ENCODE assay signal across 17 cellular contexts in the genomic region with DNA sequence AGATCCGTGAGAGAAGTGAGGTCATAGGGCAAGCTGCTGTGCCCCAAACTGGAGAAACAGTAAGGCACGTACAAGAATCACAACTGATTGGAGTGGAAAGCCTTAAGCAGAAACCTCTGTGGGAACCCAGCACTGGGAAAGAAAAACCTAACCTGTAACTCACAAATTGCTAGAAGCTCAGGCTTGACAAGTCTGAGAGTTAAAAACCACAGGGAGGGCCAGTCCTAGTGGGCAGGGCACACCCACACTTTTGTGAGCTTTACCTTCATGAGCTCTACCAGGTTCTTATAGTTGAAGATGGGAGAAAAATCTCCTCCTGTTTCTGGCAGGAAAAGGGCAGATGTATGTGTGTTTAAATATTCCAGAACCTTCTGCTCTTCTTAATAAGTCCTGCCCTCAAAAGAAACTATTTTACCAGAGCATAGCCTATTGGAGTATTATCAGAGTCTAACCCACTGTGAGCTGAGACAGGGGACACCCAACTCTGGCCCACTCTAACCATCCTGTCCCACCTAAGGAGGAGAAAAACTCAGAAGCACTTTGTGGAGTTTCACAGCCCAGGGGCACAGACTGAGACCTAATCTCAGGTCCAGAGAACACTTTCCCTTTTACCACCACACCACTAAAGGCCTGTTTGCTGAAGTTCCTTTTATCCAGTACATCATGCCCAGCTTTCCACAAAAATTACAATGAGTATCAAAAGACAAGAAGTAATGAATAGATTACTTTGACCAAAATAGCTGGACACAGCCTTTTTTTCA.
DNase-seq lines count a peak whose midpoint lies in the region; ATAC-seq, FAIRE-seq and TF ChIP-seq lines count a peak whose summit lies in the region.
"Had no signal": no experiment of that assay in that cellular context is flagged by ENCODE, and none has a peak within 500 bp of the region (broad histone marks: within the 10 kb centered on the region; RNA-seq: fewer than 3 reads in every experiment).

No MANE protein-coding gene starts in this region.

- no peak overlapping the region for H3K14ac ChIP-seq in H1 (ENCODE audit: insufficient read length)

- H2AK5ac ChIP-seq in H1 (ENCODE audit: low read depth, low read length) = no peak overlapping the region

- POLR2A ChIA-PET in H1 (lab: Charles Lee; ENCODE audit: partially characterized antibody) = no interaction called here

- no peaks in the 10 kb centered on the region for H3K27me3 ChIP-seq in H1 (replicated peaks in 1 of 4; ENCODE audit: control insufficient read depth in 3 of 4, extremely low read depth in 1 of 4, insufficient read depth in 3 of 4, low read length in 3 of 4)
- H3K27me3 ChIP-seq: BLaER1 had no signal

- H3K9me3 Mint-ChIP-seq in neural crest cell = peaks cover 9% of the 10 kb centered on the region
- peaks cover 3% of the 10 kb centered on the region for H3K9me3 Mint-ChIP-seq in stimulated activated memory B cell treated with anti-CD40 and anti-IgM and Interleukin-4, amounts not matched to agents 10 μg/mL and 1 μg/mL and 100 μg/mL, for 72 hours

- no peak overlapping the region for H3K4me2 ChIP-seq in H1 (ENCODE audit: insufficient read depth in 1 of 2, low read depth in 2 of 2, low read length in 2 of 2)
- H3K4me2 ChIP-seq: BLaER1 had no signal

- H3K36me3 ChIP-seq in H1 (ENCODE audit: control insufficient read depth in 2 of 4, insufficient read depth in 4 of 4, low read length in 3 of 4) = no peaks in the 10 kb centered on the region
- H3K36me3 ChIP-seq: BLaER1 had no signal

- H4K20me1 ChIP-seq in H1 (replicated peaks in 1 of 2; ENCODE audit: control insufficient read depth in 1 of 2, insufficient read depth in 2 of 2, low read length in 2 of 2) = no peaks in the 10 kb centered on the region
- H4K20me1 ChIP-seq: BLaER1 had no signal

- CTCF ChIA-PET in H1 (lab: Charles Lee; ENCODE audit: partially characterized antibody) = no interaction called here

- no peak overlapping the region for H2BK5ac ChIP-seq in H1 (ENCODE audit: low read depth, low read length)

- WGBS in H1 (ENCODE audit: extremely low coverage in 1 of 2, insufficient coverage in 1 of 2, insufficient read length in 1 of 2, insufficient replicate concordance in 2 of 2, low coverage in 1 of 2, low lambda C conversion rate in 2 of 2, missing lambda C conversion rate in 1 of 2), 2 experiments = 82% methylated on average over 2 of the region's 2 CpGs; no CpG with 5 or more reads in 1 of the 2 experiments

- no peak overlapping the region for H3K9ac ChIP-seq in H1 (replicated peaks in 1 of 4; ENCODE audit: extremely low read depth in 1 of 4, low read depth in 3 of 4, low read length in 3 of 4)
- H3K9ac ChIP-seq: BLaER1 had no signal

- H3K27ac Mint-ChIP-seq in neural crest cell (ENCODE audit: unreplicated experiment) = peak overlapping the region; percentile 15
- H3K27ac Mint-ChIP-seq in stimulated activated memory B cell treated with anti-CD40 and anti-IgM and Interleukin-4, amounts not matched to agents 10 μg/mL and 1 μg/mL and 100 μg/mL, for 72 hours = no peak overlapping the region

- no peak for TF ChIP-seq RAD21 in H1 (IDR thresholded peaks at IDR 0.05 in 1 of 2, conservative IDR thresholded peaks at IDR 0.05 in 1 of 2; ENCODE audit: low read depth in 2 of 2, low read length in 2 of 2)

- no peaks in the 10 kb centered on the region for H3K27me3 Mint-ChIP-seq in neural crest cell (ENCODE audit: low read depth)
- H3K27me3 Mint-ChIP-seq in stimulated activated memory B cell treated with anti-CD40 and anti-IgM and Interleukin-4, amounts not matched to agents 10 μg/mL and 1 μg/mL and 100 μg/mL, for 72 hours = no peaks in the 10 kb centered on the region
- H3K27me3 Mint-ChIP-seq: CD8-positive, alpha-beta memory T cell had no signal

- no peak overlapping the region for H2BK12ac ChIP-seq in H1 (ENCODE audit: low read depth, low read length)

- H3K79me2 ChIP-seq in H1 (ENCODE audit: control insufficient read depth in 1 of 2, insufficient read depth in 2 of 2, low read length in 2 of 2) = no peaks in the 10 kb centered on the region

- no peak for TF ChIP-seq POLR2A in H1 (IDR thresholded peaks at IDR 0.05; ENCODE audit: control extremely low read depth in 1 of 2, low read depth in 2 of 2, low read length in 2 of 2)

- H2BK120ac ChIP-seq in H1 (replicated peaks; ENCODE audit: low read depth, low read length) = no peak overlapping the region

- no peak overlapping the region for H4K5ac ChIP-seq in H1 (ENCODE audit: insufficient read length, low read depth, low read length)

- H2BK15ac ChIP-seq in H1 (ENCODE audit: low read length) = no peak overlapping the region

- H3K4me3 ChIP-seq in H1 (ENCODE audit: extremely low read depth in 1 of 4, insufficient read depth in 2 of 4, low read depth in 3 of 4, low read length in 4 of 4) (no peak overlapping the region), foreskin fibroblast (ENCODE audit: low read depth in 1 of 2, low read length in 2 of 2) (no peak overlapping the region)
- H3K4me3 ChIP-seq: BLaER1 had no signal

- no peaks in the 10 kb centered on the region for H3K4me1 ChIP-seq in H1 (replicated peaks in 1 of 4; ENCODE audit: control insufficient read depth in 3 of 4, insufficient read depth in 4 of 4, low read length in 3 of 4)
- H3K4me1 ChIP-seq: BLaER1, Caco-2 had no signal

- H4K91ac ChIP-seq in H1 (replicated peaks; ENCODE audit: insufficient read length, low read length) = no peak overlapping the region

- no peak overlapping the region for H3K18ac ChIP-seq in H1 (ENCODE audit: extremely low read depth, low read length)

- 0 out of 2 replicates have a peak overlapping the region, but pooled peaks have one; percentile 27 for H2AFZ ChIP-seq in H1 (ENCODE audit: low read length)

- H3K79me1 ChIP-seq in H1 (ENCODE audit: low read depth, low read length) = no peaks in the 10 kb centered on the region

- intact Hi-C loops in Right ventricle myocardium superior (cut with DNase I) = no loop called here
- intact Hi-C loops in cardiac septum (cut with DNase I) = no loop called here

- ATAC-seq in Right ventricle myocardium superior (ENCODE audit: poor library complexity) = peak; percentile 32
- ATAC-seq in stimulated activated memory B cell treated with anti-CD40 and anti-IgM and Interleukin-4, amounts not matched to agents 10 μg/mL and 1 μg/mL and 100 μg/mL, for 72 hours = peak; percentile 31

- no peak overlapping the region for H4K8ac ChIP-seq in H1 (ENCODE audit: extremely low read depth, insufficient read depth, low read length)

- no peak overlapping the region for H3K4ac ChIP-seq in H1 (replicated peaks; ENCODE audit: insufficient read length, low read depth, low read length)

- no peak for TF ChIP-seq EP300 in H1 (IDR thresholded peaks at IDR 0.05; ENCODE audit: borderline replicate concordance in 1 of 2, low read depth in 2 of 2, low read length in 2 of 2)

- no peaks in the 10 kb centered on the region for H3K23me2 ChIP-seq in H1 (ENCODE audit: low read depth, low read length)

- DNase-seq in Right ventricle myocardium superior (no peak), cardiac septum (ENCODE audit: low spot score) (no peak), H1 (ENCODE audit: low read depth in 1 of 2, low spot score in 2 of 2) (no peak), neural crest cell (ENCODE audit: low read depth, low spot score) (no peak), urothelium cell line (ENCODE audit: low spot score) (no peak), foreskin fibroblast (no peak), NCI-H128 (lab: John Stamatoyannopoulos, UW; ENCODE audit: unreplicated experiment) (no peak)
- DNase-seq: 8988T; AML-193; Caco-2; CD8-positive, alpha-beta memory T cell; DND-41; GDM1 had no signal

- TF ChIP-seq CTCF in H1 (IDR thresholded peaks at IDR 0.05; ENCODE audit: control extremely low read depth in 1 of 3, insufficient read depth in 1 of 3, low read depth in 1 of 3, low read length in 3 of 3) (no peak), neural crest cell (conservative IDR thresholded peaks at IDR 0.05) (no peak), foreskin fibroblast (IDR thresholded peaks at IDR 0.05; ENCODE audit: low read depth, low read length) (no peak)

- peaks cover 5% of the 10 kb centered on the region for H3K4me1 Mint-ChIP-seq in neural crest cell
- no peaks in the 10 kb centered on the region for H3K4me1 Mint-ChIP-seq in stimulated activated memory B cell treated with anti-CD40 and anti-IgM and Interleukin-4, amounts not matched to agents 10 μg/mL and 1 μg/mL and 100 μg/mL, for 72 hours
- H3K4me1 Mint-ChIP-seq: CD8-positive, alpha-beta memory T cell had no signal

- no peak overlapping the region for H3K4me3 Mint-ChIP-seq in neural crest cell
- no peak overlapping the region for H3K4me3 Mint-ChIP-seq in stimulated activated memory B cell treated with anti-CD40 and anti-IgM and Interleukin-4, amounts not matched to agents 10 μg/mL and 1 μg/mL and 100 μg/mL, for 72 hours
- H3K4me3 Mint-ChIP-seq: CD8-positive, alpha-beta memory T cell had no signal

- H3K23ac ChIP-seq in H1 (ENCODE audit: insufficient read length) = no peak overlapping the region

- H2BK20ac ChIP-seq in H1 (ENCODE audit: low read length) = no peak overlapping the region

- FAIRE-seq in H1 (lab: Jason Lieb, UNC) (no peak), urothelium cell line (lab: Jason Lieb, UNC) (no peak)
- FAIRE-seq: GM19239, H54 had no signal

- H3K36me3 Mint-ChIP-seq in neural crest cell (ENCODE audit: low read depth) = no peaks in the 10 kb centered on the region
- no peaks in the 10 kb centered on the region for H3K36me3 Mint-ChIP-seq in stimulated activated memory B cell treated with anti-CD40 and anti-IgM and Interleukin-4, amounts not matched to agents 10 μg/mL and 1 μg/mL and 100 μg/mL, for 72 hours

- H3K56ac ChIP-seq in H1 (replicated peaks; ENCODE audit: insufficient read length, low read depth, low read length) = no peak overlapping the region

- no peak overlapping the region for H3K27ac ChIP-seq in H1 (ENCODE audit: low read depth, low read length)
- H3K27ac ChIP-seq: BLaER1 had no signal

- peaks cover 3 to 4% of the 10 kb centered on the region in 2 experiments; a peak in 1 of 4 replicates for H3K9me3 ChIP-seq in H1 (ENCODE audit: insufficient read depth in 2 of 2, low read depth in 1 of 2, low read length in 1 of 2)

TF ChIP-seq in H1, 55 proteins besides CTCF, POLR2A, EP300 and RAD21:
- TF ChIP-seq RBBP5 (IDR thresholded peaks at IDR 0.05; ENCODE audit: borderline replicate concordance, low read depth, low read length) (no peak), EGR1 (IDR thresholded peaks at IDR 0.05; ENCODE audit: borderline replicate concordance, low read depth, low read length) (no peak), SP2 (IDR thresholded peaks at IDR 0.05; ENCODE audit: low read length) (no peak), MAFK (IDR thresholded peaks at IDR 0.05; ENCODE audit: low read depth, low read length) (no peak), NANOG (IDR thresholded peaks at IDR 0.05; ENCODE audit: insufficient read depth, low read depth, low read length, poor library complexity, severe bottlenecking) (no peak)
